11 cellular contexts compared by ENCODE assay signal in genomic region chr3:188712257-188712924, GRCh38.
DNase-seq lines count a peak whose midpoint lies in the region; ATAC-seq, FAIRE-seq and TF ChIP-seq lines count a peak whose summit lies in the region.
"Had no signal": no experiment of that assay in that cellular context is flagged by ENCODE, and none has a peak within 500 bp of the region (broad histone marks: within the 10 kb centered on the region; RNA-seq: fewer than 3 reads in every experiment).

No MANE protein-coding gene starts in this region.

- H4K20me1 ChIP-seq in MM.1S (ENCODE audit: insufficient read depth, low read length), result no peaks in the 10 kb centered on the region

- 49 to 71% (median 58%) methylated on average over 4 of the region's 4 CpGs for WGBS in stomach, 5 donors
- 69 to 70% methylated on average over 4 of the region's 4 CpGs for WGBS in esophagus squamous epithelium, 2 donors

- intact Hi-C loops in left ventricle myocardium superior (cut with micrococcal nuclease) (no loop called here), stomach (cut with DNase I; ENCODE audit: low total_unique reads) (no loop called here), esophagus squamous epithelium (cut with DNase I) (no loop called here)

- TF ChIP-seq CTCF in WTC11 (IDR thresholded peaks at IDR 0.05), result no peak
- no peak for TF ChIP-seq CTCF in stomach (IDR thresholded peaks at IDR 0.05)
- TF ChIP-seq CTCF in esophagus squamous epithelium (IDR thresholded peaks at IDR 0.05), result no peak
- TF ChIP-seq CTCF in MM.1S (IDR thresholded peaks at IDR 0.05; ENCODE audit: low read length), result no peak

- TF ChIP-seq EP300 in stomach (IDR thresholded peaks at IDR 0.05), result no peak

- no peaks in the 10 kb centered on the region for H3K9me3 ChIP-seq in stomach
- H3K9me3 ChIP-seq in esophagus squamous epithelium, result no peaks in the 10 kb centered on the region
- no peaks in the 10 kb centered on the region for H3K9me3 ChIP-seq in MM.1S (replicated peaks; ENCODE audit: insufficient read depth, low read length)

- H3K27me3 Mint-ChIP-seq in WTC11 (ENCODE audit: low read depth), result no peaks in the 10 kb centered on the region
- no peaks in the 10 kb centered on the region for H3K27me3 Mint-ChIP-seq in activated T-cell treated with anti-CD3 and anti-CD28 coated beads, Interleukin-2, amount 50 U/mL, for 24 hours

- peak; percentile 23 for DNase-seq in HTR-8/SVneo (ENCODE audit: insufficient read length, low spot score)
- no peak for DNase-seq in WTC11 (ENCODE audit: low spot score)
- DNase-seq in left ventricle myocardium superior, result no peak
- DNase-seq in stomach, result no peak
- no peak for DNase-seq in esophagus squamous epithelium (lab: John Stamatoyannopoulos, UW)
- no peak for DNase-seq in MM.1S
- DNase-seq in activated T-cell treated with anti-CD3 and anti-CD28 coated beads, Interleukin-2, amount 50 U/mL, for 24 hours, result no peak
- DNase-seq: NCI-H82 had no signal

- H3K36me3 ChIP-seq in stomach, result peaks cover 0 to 17% (median 7%) of the 10 kb centered on the region in 4 donors
- peaks cover 0 to 14% (median 0%) of the 10 kb centered on the region in 3 donors for H3K36me3 ChIP-seq in esophagus squamous epithelium
- no peaks in the 10 kb centered on the region for H3K36me3 ChIP-seq in MM.1S (replicated peaks; ENCODE audit: insufficient read depth, low read length)

- H2AFZ ChIP-seq in MM.1S (ENCODE audit: low read length), result no peak overlapping the region
- H2AFZ ChIP-seq: parathyroid adenoma had no signal

- no peaks in the 10 kb centered on the region for H3K4me1 Mint-ChIP-seq in WTC11
- H3K4me1 Mint-ChIP-seq in activated T-cell treated with anti-CD3 and anti-CD28 coated beads, Interleukin-2, amount 50 U/mL, for 24 hours (ENCODE audit: low read depth), result peaks cover 7% of the 10 kb centered on the region

- H3K4me2 ChIP-seq in MM.1S (ENCODE audit: low read depth, low read length), result no peak overlapping the region

- H3K36me3 Mint-ChIP-seq in WTC11, result no peaks in the 10 kb centered on the region
- peaks cover 16% of the 10 kb centered on the region for H3K36me3 Mint-ChIP-seq in activated T-cell treated with anti-CD3 and anti-CD28 coated beads, Interleukin-2, amount 50 U/mL, for 24 hours (ENCODE audit: low read depth)

- peaks cover 8 to 36% (median 15%) of the 10 kb centered on the region in 4 donors for H3K4me1 ChIP-seq in stomach
- peaks cover 0 to 8% (median 3%) of the 10 kb centered on the region in 3 donors for H3K4me1 ChIP-seq in esophagus squamous epithelium
- H3K4me1 ChIP-seq in MM.1S (ENCODE audit: low read length), result no peaks in the 10 kb centered on the region
- H3K4me1 ChIP-seq: parathyroid adenoma had no signal

- no peak overlapping the region for H3K4me3 Mint-ChIP-seq in WTC11
- no peak overlapping the region for H3K4me3 Mint-ChIP-seq in activated T-cell treated with anti-CD3 and anti-CD28 coated beads, Interleukin-2, amount 50 U/mL, for 24 hours

- ATAC-seq in WTC11 (no peak), left ventricle myocardium superior (peak; percentile 84), HG02885 (IDR thresholded peaks at IDR 0.05; ENCODE audit: poor library complexity, unreplicated experiment) (no peak)

- no peaks in the 10 kb centered on the region for H3F3A ChIP-seq in MM.1S (ENCODE audit: insufficient read depth, low read length)

- no peaks in the 10 kb centered on the region for H3K9me3 Mint-ChIP-seq in WTC11
- H3K9me3 Mint-ChIP-seq in activated T-cell treated with anti-CD3 and anti-CD28 coated beads, Interleukin-2, amount 50 U/mL, for 24 hours, result no peaks in the 10 kb centered on the region

- no peak overlapping the region for H3K9ac ChIP-seq in MM.1S (ENCODE audit: low read length)
- H3K9ac ChIP-seq: parathyroid adenoma had no signal

- H3K9me2 ChIP-seq in MM.1S (replicated peaks; ENCODE audit: insufficient read depth, low read length), result no peaks in the 10 kb centered on the region

- TF ChIP-seq POLR2A in stomach (IDR thresholded peaks at IDR 0.05) (no peak), esophagus squamous epithelium (IDR thresholded peaks at IDR 0.05) (no peak)

- H3K27ac Mint-ChIP-seq in WTC11, result no peak overlapping the region
- H3K27ac Mint-ChIP-seq in activated T-cell treated with anti-CD3 and anti-CD28 coated beads, Interleukin-2, amount 50 U/mL, for 24 hours, result no peak overlapping the region

- FAIRE-seq in HTR-8/SVneo (lab: Jason Lieb, UNC), result no peak
- FAIRE-seq: endometrium had no signal

- no peaks in the 10 kb centered on the region for H3K79me2 ChIP-seq in MM.1S (ENCODE audit: low read length)
- H3K79me2 ChIP-seq: parathyroid adenoma had no signal

- no peaks in the 10 kb centered on the region for H3K27me3 ChIP-seq in stomach
- H3K27me3 ChIP-seq in esophagus squamous epithelium, result no peaks in the 10 kb centered on the region
- H3K27me3 ChIP-seq in MM.1S (replicated peaks; ENCODE audit: insufficient read depth, low read length), result no peaks in the 10 kb centered on the region

- POLR2A ChIA-PET in WTC11 (lab: Charles Lee), result no interaction called here

- CTCF ChIA-PET in WTC11 (lab: Charles Lee), result no interaction called here

- H3K27ac ChIP-seq in stomach (peak overlapping the region in 4 of 5 donors; percentile 39 to 65 (median 52)), esophagus squamous epithelium (peak overlapping the region in 2 of 4 donors; percentile 11 to 41), MM.1S (ENCODE audit: low read length) (no peak overlapping the region)
- H3K27ac ChIP-seq: parathyroid adenoma had no signal

- no peak overlapping the region for H3K4me3 ChIP-seq in stomach
- H3K4me3 ChIP-seq in esophagus squamous epithelium, result no peak overlapping the region
- no peak overlapping the region for H3K4me3 ChIP-seq in MM.1S (ENCODE audit: low read length)

TF ChIP-seq in WTC11, 78 proteins besides CTCF, POLR2A, EP300 and RAD21:
- no peak for TF ChIP-seq USF1 (CRISPR knock-in tag; IDR thresholded peaks at IDR 0.05)
- no peak for TF ChIP-seq MLX (CRISPR knock-in tag; IDR thresholded peaks at IDR 0.05)
- TF ChIP-seq ESRRA (CRISPR knock-in tag; IDR thresholded peaks at IDR 0.05; ENCODE audit: borderline replicate concordance), result no peak
- TF ChIP-seq E2F4 (CRISPR knock-in tag; IDR thresholded peaks at IDR 0.05; ENCODE audit: borderline replicate concordance, low read depth), result no peak
- peak; percentile 94 for TF ChIP-seq GABPB1 (CRISPR knock-in tag; IDR thresholded peaks at IDR 0.05)
